14 cellular contexts compared by ENCODE assay signal in the genomic region with DNA sequence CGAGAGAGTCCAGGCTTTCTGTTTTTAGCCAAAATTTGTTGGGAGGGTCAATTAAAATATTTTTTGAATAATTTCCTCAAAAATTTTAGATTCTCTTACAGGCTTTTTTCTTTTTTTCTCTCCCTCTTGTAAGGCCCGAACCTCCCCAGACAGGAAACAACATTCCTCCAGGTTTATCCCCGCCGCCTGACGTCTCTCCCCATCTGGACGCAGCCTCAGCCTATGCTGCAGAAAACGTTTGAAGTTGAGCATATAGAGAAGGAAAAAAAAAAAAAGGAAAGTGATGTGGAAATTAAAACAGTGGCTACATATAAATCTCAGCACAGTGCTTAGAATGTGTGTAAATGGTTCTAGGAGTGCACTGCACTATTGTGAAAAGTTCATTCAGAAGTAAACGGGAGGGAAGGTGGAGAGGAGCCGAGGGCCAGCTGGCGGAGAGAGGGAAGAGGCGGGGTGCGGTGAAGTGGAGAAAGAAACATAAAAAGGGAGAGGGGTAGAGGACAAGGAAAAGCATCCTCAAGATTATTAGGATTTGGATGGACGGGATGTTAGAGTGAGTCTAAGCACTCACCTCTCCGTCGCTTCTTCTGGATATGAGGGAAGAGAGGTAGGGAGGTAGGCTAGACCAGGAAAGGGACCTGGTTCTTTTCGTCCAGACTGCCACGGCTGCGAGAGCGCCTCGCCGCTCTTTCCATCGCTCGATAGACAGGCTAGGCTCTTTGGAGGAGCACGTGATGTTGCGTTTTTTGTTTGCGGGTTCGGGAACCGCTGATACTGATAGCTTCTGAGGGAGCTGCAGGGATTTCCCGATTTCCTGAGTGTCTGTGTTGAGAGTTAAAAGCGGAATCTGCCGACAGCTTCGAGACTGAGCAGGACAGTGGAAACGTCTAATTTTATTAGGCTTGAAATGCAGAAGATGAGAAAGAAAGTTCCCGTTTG.
DNase-seq lines count a peak whose midpoint lies in the region; TF ChIP-seq lines count a peak whose summit lies in the region.
"Had no signal": no experiment of that assay in that cellular context is flagged by ENCODE, and none has a peak within 500 bp of the region (broad histone marks: within the 10 kb centered on the region; RNA-seq: fewer than 3 reads in every experiment).

No MANE protein-coding gene starts in this region.

- no peak overlapping the region for H4K8ac ChIP-seq in mesendoderm (ENCODE audit: low read depth, low read length)

- H2BK15ac ChIP-seq in mesendoderm (replicated peaks; ENCODE audit: low read depth): no peak overlapping the region

- peak overlapping the region; percentile 9 for H3K56ac ChIP-seq in mesendoderm (ENCODE audit: low read length)

- peaks cover 8% of the 10 kb centered on the region for H3K36me3 Mint-ChIP-seq in activated naive CD8-positive, alpha-beta T cell treated with anti-CD3 and anti-CD28 coated beads for 36 hours

- peaks cover 91% of the 10 kb centered on the region for H3K27me3 Mint-ChIP-seq in activated naive CD8-positive, alpha-beta T cell treated with anti-CD3 and anti-CD28 coated beads for 36 hours

- H3K4me1 Mint-ChIP-seq in activated naive CD8-positive, alpha-beta T cell treated with anti-CD3 and anti-CD28 coated beads for 36 hours: peaks cover 12% of the 10 kb centered on the region

- H3K9me3 Mint-ChIP-seq in activated naive CD8-positive, alpha-beta T cell treated with anti-CD3 and anti-CD28 coated beads for 36 hours: peaks cover 2% of the 10 kb centered on the region

- no peak overlapping the region for H4K5ac ChIP-seq in mesendoderm (ENCODE audit: low read length)

- H2AK5ac ChIP-seq in mesendoderm (ENCODE audit: low read length): no peak overlapping the region

- H3K27ac ChIP-seq in HEK293 (ENCODE audit: extremely low read depth, low read depth, low read length) (no peak overlapping the region), mesendoderm (ENCODE audit: low read depth, low read length) (no peak overlapping the region)
- H3K27ac ChIP-seq: epithelial cell of prostate, vagina had no signal

- H3K9ac ChIP-seq in mesendoderm (ENCODE audit: low read length): peak overlapping the region; percentile 17

- CTCF ChIA-PET in AG04449 (lab: Yijun Ruan, JAX) (interaction anchor here (0.9 to 3.4 kb wide), 2 partner anchors 13 to 38 kb away, joined by 3 to 18 read pairs; no protein-coding TSS in a partner anchor), HEK293 (lab: Yijun Ruan, JAX) (interaction anchor here (0.6 to 3.3 kb wide), 5 partner anchors 7 to 189 kb away, joined by 3 to 20 read pairs (median 6); no protein-coding TSS in a partner anchor)

- peak overlapping the region; percentile 80 for H3K4me2 ChIP-seq in mesendoderm (ENCODE audit: low read length)

- DNase-seq in AG04449 (ENCODE audit: low read depth, low spot score): no peak
- DNase-seq in activated naive CD8-positive, alpha-beta T cell treated with anti-CD3 and anti-CD28 coated beads for 36 hours: no peak
- DNase-seq in mesendoderm: peak; percentile 32
- no peak for DNase-seq in cerebellar nuclear complex (lab: John Stamatoyannopoulos, UW)
- no peak for DNase-seq in glomerular visceral epithelial cell (ENCODE audit: extremely low spot score)
- no peak for DNase-seq in stimulated activated naive CD4-positive, alpha-beta T cell treated with Interleukin-2 at 50 U/mL for 16 hours (lab: John Stamatoyannopoulos, UW)
- DNase-seq in SW480 (ENCODE audit: low spot score): no peak
- DNase-seq: activated CD4-positive, alpha-beta T cell treated with anti-CD3 and anti-CD28 coated beads for 48 hours; COR-L47; NCI-H446; posterior cingulate gyrus had no signal

- TF ChIP-seq CTCF in AG04449 (IDR thresholded peaks at IDR 0.05; ENCODE audit: insufficient read depth, low read length, missing control alignments) (no peak), HEK293 (tag by site-specific recombination; IDR thresholded peaks at IDR 0.05) (no peak)

- peaks cover 32% of the 10 kb centered on the region for H3K27me3 ChIP-seq in mesendoderm (ENCODE audit: insufficient read depth, low read length, poor library complexity)
- H3K27me3 ChIP-seq: vagina had no signal

- H3K23ac ChIP-seq in mesendoderm (ENCODE audit: low read length): no peak overlapping the region

- no peaks in the 10 kb centered on the region for H3K79me2 ChIP-seq in mesendoderm (ENCODE audit: control insufficient read depth, insufficient read depth, low read length)

- no peak overlapping the region for H3K4ac ChIP-seq in mesendoderm (ENCODE audit: low read depth, low read length)

- no peaks in the 10 kb centered on the region for H3K79me1 ChIP-seq in mesendoderm (ENCODE audit: low read length)

- H3K36me3 ChIP-seq in HEK293 (ENCODE audit: control insufficient read depth in 2 of 2, insufficient read depth in 1 of 2, low read length in 2 of 2) (no peaks in the 10 kb centered on the region), mesendoderm (ENCODE audit: control insufficient read depth, insufficient read depth, low read length) (no peaks in the 10 kb centered on the region)
- H3K36me3 ChIP-seq: vagina had no signal

- whole genome bisulfite sequencing in mesendoderm (ENCODE audit: extremely low coverage, insufficient coverage, low lambda C conversion rate): no CpG with 5 or more reads among the region's 34 CpGs

- H3K4me1 ChIP-seq in HEK293 (ENCODE audit: control insufficient read depth, insufficient read depth, low read length) (no peaks in the 10 kb centered on the region), mesendoderm (ENCODE audit: control insufficient read depth, low read depth, low read length) (no peaks in the 10 kb centered on the region)

- peak overlapping the region; percentile 39 for H3K4me3 Mint-ChIP-seq in activated naive CD8-positive, alpha-beta T cell treated with anti-CD3 and anti-CD28 coated beads for 36 hours

- H3K18ac ChIP-seq in mesendoderm (ENCODE audit: low read length): no peak overlapping the region

- no peaks in the 10 kb centered on the region for H3K9me3 ChIP-seq in HEK293 (ENCODE audit: control insufficient read depth, insufficient read depth, low read depth, low read length)
- H3K9me3 ChIP-seq: vagina had no signal

- POLR2A ChIA-PET in AG04449 (lab: Yijun Ruan, JAX): no interaction called here
- POLR2A ChIA-PET in HEK293 (lab: Yijun Ruan, JAX): interaction anchor here (1.0 to 1.6 kb wide), 3 partner anchors 12 to 14 kb away, joined by 3 to 4 read pairs (median 3); no protein-coding TSS in a partner anchor

- H2BK120ac ChIP-seq in mesendoderm (ENCODE audit: low read depth, low read length): no peak overlapping the region

- H2BK5ac ChIP-seq in mesendoderm (ENCODE audit: low read length): no peak overlapping the region

- no peak overlapping the region for H3K27ac Mint-ChIP-seq in activated naive CD8-positive, alpha-beta T cell treated with anti-CD3 and anti-CD28 coated beads for 36 hours

- H3K4me3 ChIP-seq in AG04449 (ENCODE audit: low read depth, low read length) (peak overlapping the region; percentile 37), HEK293 (ENCODE audit: low read depth, low read length) (peak overlapping the region; percentile 25), mesendoderm (ENCODE audit: low read length) (peak overlapping the region; percentile 4)
- H3K4me3 ChIP-seq: vagina had no signal

TF ChIP-seq in HEK293, 187 proteins besides CTCF, POLR2A, EP300 and RAD21 (continues in another document):
- no peak for TF ChIP-seq GLI4 (tag by site-specific recombination; IDR thresholded peaks at IDR 0.05)
- TF ChIP-seq SP3 (tag by site-specific recombination; IDR thresholded peaks at IDR 0.05): no peak
- TF ChIP-seq ZNF335 (tag by site-specific recombination; conservative IDR thresholded peaks at IDR 0.05): peak; percentile 77
- TF ChIP-seq OSR2 (tag by site-specific recombination; IDR thresholded peaks at IDR 0.05): peak; percentile 61
- TF ChIP-seq PRDM1 (tag by site-specific recombination; IDR thresholded peaks at IDR 0.05): peak; percentile 94
- no peak for TF ChIP-seq OVOL3 (tag by site-specific recombination; IDR thresholded peaks at IDR 0.05)
- TF ChIP-seq SCRT1 (tag by site-specific recombination; IDR thresholded peaks at IDR 0.05; ENCODE audit: borderline replicate concordance): no peak
- TF ChIP-seq ZNF324 (tag by site-specific recombination; IDR thresholded peaks at IDR 0.05): no peak
- peak; percentile 85 for TF ChIP-seq ZNF366 (tag by site-specific recombination; conservative IDR thresholded peaks at IDR 0.05)
- TF ChIP-seq ZBTB17 (tag by site-specific recombination; IDR thresholded peaks at IDR 0.05): peak; percentile 72; the same call in 1 of the 2 replicates
- peak; percentile 40; the same call in 1 of the 2 replicates for TF ChIP-seq ZNF2 (tag by site-specific recombination; IDR thresholded peaks at IDR 0.05)
- no peak for TF ChIP-seq ZNF362 (tag by site-specific recombination; IDR thresholded peaks at IDR 0.05)
- TF ChIP-seq ZNF248 (tag by site-specific recombination; IDR thresholded peaks at IDR 0.05): no peak
- TF ChIP-seq, protein P1, sequence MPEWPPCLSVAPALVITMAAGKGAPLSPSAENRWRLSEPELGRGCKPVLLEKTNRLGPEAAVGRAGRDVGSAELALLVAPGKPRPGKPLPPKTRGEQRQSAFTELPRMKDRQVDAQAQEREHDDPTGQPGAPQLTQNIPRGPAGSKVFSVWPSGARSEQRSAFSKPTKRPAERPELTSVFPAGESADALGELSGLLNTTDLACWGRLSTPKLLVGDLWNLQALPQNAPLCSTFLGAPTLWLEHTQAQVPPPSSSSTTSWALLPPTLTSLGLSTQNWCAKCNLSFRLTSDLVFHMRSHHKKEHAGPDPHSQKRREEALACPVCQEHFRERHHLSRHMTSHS (tag by site-specific recombination; IDR thresholded peaks at IDR 0.05): no peak
